In the genomic region with DNA sequence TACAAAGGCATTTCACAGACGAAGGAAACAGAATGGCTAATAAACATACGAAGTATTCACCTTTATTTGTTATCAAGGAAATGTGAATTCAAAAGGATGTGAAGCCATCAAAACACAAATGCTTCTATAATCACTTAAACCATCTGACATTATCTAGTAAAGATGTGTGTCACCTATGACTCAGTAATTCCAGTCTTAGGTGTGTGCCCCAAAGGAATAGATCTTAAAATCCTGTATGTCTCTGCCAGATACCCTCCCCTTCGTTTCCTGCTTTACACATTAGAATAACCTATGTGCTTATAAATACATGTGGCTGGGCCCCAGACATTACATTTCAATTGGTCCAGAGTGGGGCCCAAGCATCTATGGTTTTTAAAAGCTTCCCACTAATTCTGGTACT, we compare ENCODE assay signal across 16 cellular contexts. TPM values are rescaled to one million over a fixed set of nuclear protein-coding genes. Genes with fewer than 3 reads are reported as not detected.
A peak's percentile ranks its signal among the peaks of the same experiment; 100 is the strongest.
DNase-seq lines count a peak whose midpoint lies in the region; ATAC-seq, FAIRE-seq and TF ChIP-seq lines count a peak whose summit lies in the region.
"Had no signal": no experiment of that assay in that cellular context is flagged by ENCODE, and none has a peak within 500 bp of the region (broad histone marks: within the 10 kb centered on the region; RNA-seq: fewer than 3 reads in every experiment).

No MANE protein-coding gene starts in this region.

- H2BK12ac ChIP-seq in trophoblast cell (ENCODE audit: low read length): no peak overlapping the region

- CTCF ChIA-PET in activated CD8-positive, alpha-beta T cell treated with anti-CD3 and anti-CD28 coated beads for 36 hours (lab: Charles Lee): no interaction called here
- CTCF ChIA-PET in activated CD8-positive, alpha-beta T cell treated with anti-CD3 and anti-CD28 coated beads, Interleukin-2, amount 10 ng/mL, durations not matched to agents 7 days and 5 days (lab: Charles Lee): no interaction called here

- H2AK5ac ChIP-seq in trophoblast cell (ENCODE audit: low read length): no peak overlapping the region

- WGBS in trophoblast cell (ENCODE audit: extremely low coverage, insufficient coverage, insufficient read length): no CpG with 5 or more reads among the region's 3 CpGs
- 76 to 81% methylated on average over 3 of the region's 3 CpGs for WGBS in pancreas, 2 donors

- peak overlapping the region; percentile 79 for H3K27ac Mint-ChIP-seq in activated CD8-positive, alpha-beta T cell treated with anti-CD3 and anti-CD28 coated beads for 36 hours
- H3K27ac Mint-ChIP-seq in activated CD8-positive, alpha-beta T cell treated with anti-CD3 and anti-CD28 coated beads, Interleukin-2, amount 10 ng/mL, durations not matched to agents 7 days and 5 days: no peak overlapping the region
- peak overlapping the region; percentile 75 for H3K27ac Mint-ChIP-seq in activated naive CD8-positive, alpha-beta T cell treated with anti-CD3 and anti-CD28 coated beads, Interleukin-2, amount 50 U/mL, for 24 hours

- no peak for TF ChIP-seq CTCF in activated CD8-positive, alpha-beta T cell treated with anti-CD3 and anti-CD28 coated beads for 36 hours (IDR thresholded peaks at IDR 0.05)
- no peak for TF ChIP-seq CTCF in KMS-11 (conservative IDR thresholded peaks at IDR 0.05; ENCODE audit: low read depth, low read length)
- no peak for TF ChIP-seq CTCF in pancreas (IDR thresholded peaks at IDR 0.05)

- no peak overlapping the region for H3K4me3 Mint-ChIP-seq in activated CD8-positive, alpha-beta T cell treated with anti-CD3 and anti-CD28 coated beads for 36 hours
- no peak overlapping the region for H3K4me3 Mint-ChIP-seq in activated CD8-positive, alpha-beta T cell treated with anti-CD3 and anti-CD28 coated beads, Interleukin-2, amount 10 ng/mL, durations not matched to agents 7 days and 5 days
- peak overlapping the region; percentile 26 for H3K4me3 Mint-ChIP-seq in activated naive CD8-positive, alpha-beta T cell treated with anti-CD3 and anti-CD28 coated beads, Interleukin-2, amount 50 U/mL, for 24 hours

- H3K9ac ChIP-seq in KMS-11 (no peak overlapping the region), trophoblast cell (ENCODE audit: low read length) (no peak overlapping the region)

- H3K4me1 ChIP-seq in KMS-11 (ENCODE audit: low read depth, poor library complexity, severe bottlenecking) (peaks cover 9% of the 10 kb centered on the region), trophoblast cell (ENCODE audit: control insufficient read depth in 1 of 2, insufficient read depth in 2 of 2, low read length in 2 of 2) (no peaks in the 10 kb centered on the region), pancreas (no peaks in the 10 kb centered on the region)
- H3K4me1 ChIP-seq: psoas muscle had no signal

- peak overlapping the region; percentile 33 for H3K4me2 ChIP-seq in KMS-11
- no peak overlapping the region for H3K4me2 ChIP-seq in trophoblast cell (ENCODE audit: low read length)
- H3K4me2 ChIP-seq: hepatocyte had no signal

- H2BK120ac ChIP-seq in trophoblast cell (ENCODE audit: insufficient read depth, low read length, poor library complexity): no peak overlapping the region

- H4K8ac ChIP-seq in trophoblast cell (ENCODE audit: low read depth, low read length): no peak overlapping the region

- H4K91ac ChIP-seq in trophoblast cell (ENCODE audit: low read depth, low read length): no peak overlapping the region

- H4K20me1 ChIP-seq in KMS-11 (ENCODE audit: insufficient read depth): no peaks in the 10 kb centered on the region

- ATAC-seq in activated CD8-positive, alpha-beta T cell treated with anti-CD3 and anti-CD28 coated beads for 36 hours: peak; percentile 91
- no peak for ATAC-seq in activated CD8-positive, alpha-beta T cell treated with anti-CD3 and anti-CD28 coated beads, Interleukin-2, amount 10 ng/mL, durations not matched to agents 7 days and 5 days
- ATAC-seq in activated naive CD8-positive, alpha-beta T cell treated with anti-CD3 and anti-CD28 coated beads, Interleukin-2, amount 50 U/mL, for 24 hours: peak; percentile 90
- ATAC-seq in GM18907 (IDR thresholded peaks at IDR 0.05; ENCODE audit: unreplicated experiment) (no peak), pancreas (no peak)
- ATAC-seq: psoas muscle had no signal

- no peak overlapping the region for H3K27ac ChIP-seq in KMS-11
- H3K27ac ChIP-seq in trophoblast cell (ENCODE audit: low read depth, low read length): no peak overlapping the region
- no peak overlapping the region for H3K27ac ChIP-seq in pancreas
- H3K27ac ChIP-seq: hepatocyte, HL-60, psoas muscle, thoracic aorta had no signal

- no peaks in the 10 kb centered on the region for H3K9me3 ChIP-seq in trophoblast cell (ENCODE audit: insufficient read depth, low read depth, low read length)
- H3K9me3 ChIP-seq in pancreas: no peaks in the 10 kb centered on the region
- H3K9me3 ChIP-seq: psoas muscle, thoracic aorta had no signal

- no peak for FAIRE-seq in pancreas (lab: Jason Lieb, UNC)

- no peaks in the 10 kb centered on the region for H3K79me1 ChIP-seq in trophoblast cell (ENCODE audit: low read length)

- no peak overlapping the region for H3K14ac ChIP-seq in trophoblast cell (ENCODE audit: low read length)

- peak; percentile 15 for DNase-seq in activated CD8-positive, alpha-beta T cell treated with anti-CD3 and anti-CD28 coated beads for 36 hours
- DNase-seq in activated CD8-positive, alpha-beta T cell treated with anti-CD3 and anti-CD28 coated beads, Interleukin-2, amount 10 ng/mL, durations not matched to agents 7 days and 5 days: no peak
- DNase-seq in activated naive CD8-positive, alpha-beta T cell treated with anti-CD3 and anti-CD28 coated beads, Interleukin-2, amount 50 U/mL, for 24 hours: no peak
- DNase-seq in trophoblast cell (peak; percentile 6 to 67), pancreas (no peak), DMS 273 (lab: John Stamatoyannopoulos, UW; ENCODE audit: unreplicated experiment) (no peak)
- DNase-seq: effector memory CD4-positive, alpha-beta T cell; NCI-H1105; NCI-H524; psoas muscle; SIG-M5 had no signal

- H3K9me3 Mint-ChIP-seq in activated CD8-positive, alpha-beta T cell treated with anti-CD3 and anti-CD28 coated beads for 36 hours: no peaks in the 10 kb centered on the region
- H3K9me3 Mint-ChIP-seq in activated CD8-positive, alpha-beta T cell treated with anti-CD3 and anti-CD28 coated beads, Interleukin-2, amount 10 ng/mL, durations not matched to agents 7 days and 5 days (ENCODE audit: insufficient read depth): peaks cover 3% of the 10 kb centered on the region
- H3K9me3 Mint-ChIP-seq in activated naive CD8-positive, alpha-beta T cell treated with anti-CD3 and anti-CD28 coated beads, Interleukin-2, amount 50 U/mL, for 24 hours: no peaks in the 10 kb centered on the region

- H3K4me1 Mint-ChIP-seq in activated CD8-positive, alpha-beta T cell treated with anti-CD3 and anti-CD28 coated beads for 36 hours (ENCODE audit: low read depth): peaks cover 32% of the 10 kb centered on the region
- peaks cover 9% of the 10 kb centered on the region for H3K4me1 Mint-ChIP-seq in activated CD8-positive, alpha-beta T cell treated with anti-CD3 and anti-CD28 coated beads, Interleukin-2, amount 10 ng/mL, durations not matched to agents 7 days and 5 days (ENCODE audit: low read depth)
- H3K4me1 Mint-ChIP-seq in activated naive CD8-positive, alpha-beta T cell treated with anti-CD3 and anti-CD28 coated beads, Interleukin-2, amount 50 U/mL, for 24 hours: peaks cover 31% of the 10 kb centered on the region

- H4K12ac ChIP-seq in trophoblast cell (ENCODE audit: low read depth, low read length): no peak overlapping the region

- H3K36me3 ChIP-seq in KMS-11 (ENCODE audit: insufficient read depth): no peaks in the 10 kb centered on the region
- peaks cover 0 to 4% of the 10 kb centered on the region in 2 experiments for H3K36me3 ChIP-seq in trophoblast cell (ENCODE audit: control insufficient read depth in 1 of 2, insufficient read depth in 2 of 2, low read length in 2 of 2)
- peaks cover 0 to 5% (median 0%) of the 10 kb centered on the region in 3 donors for H3K36me3 ChIP-seq in pancreas

- intact Hi-C loops in activated CD8-positive, alpha-beta T cell treated with anti-CD3 and anti-CD28 coated beads for 36 hours (cut with micrococcal nuclease): no loop called here
- intact Hi-C loops in pancreas (cut with DNase I): no loop called here

- H2BK5ac ChIP-seq in trophoblast cell (ENCODE audit: low read depth, low read length, poor library complexity): no peak overlapping the region

- H2AFZ ChIP-seq in KMS-11 (ENCODE audit: low read depth) (no peak overlapping the region), trophoblast cell (ENCODE audit: insufficient read depth, low read length, poor library complexity) (no peak overlapping the region)
- H2AFZ ChIP-seq: hepatocyte had no signal

- H3K4me3 ChIP-seq in KMS-11 (IDR thresholded peaks at IDR 0.05; ENCODE audit: insufficient read depth, low read depth, low read length) (no peak overlapping the region), trophoblast cell (ENCODE audit: low read depth, low read length) (no peak overlapping the region), pancreas (no peak overlapping the region)
- H3K4me3 ChIP-seq: hepatocyte, psoas muscle, thoracic aorta had no signal

- H3K79me2 ChIP-seq in KMS-11 (ENCODE audit: insufficient read depth, low read depth): no peaks in the 10 kb centered on the region
- H3K79me2 ChIP-seq in trophoblast cell (ENCODE audit: control insufficient read depth, insufficient read depth, low read length, poor library complexity): no peaks in the 10 kb centered on the region
- H3K79me2 ChIP-seq: hepatocyte had no signal

- H3K23ac ChIP-seq in trophoblast cell (ENCODE audit: low read length): no peak overlapping the region

- H3K18ac ChIP-seq in trophoblast cell (ENCODE audit: low read length): no peak overlapping the region

- H3K4ac ChIP-seq in trophoblast cell (ENCODE audit: low read depth, low read length): no peak overlapping the region

- H3K27me3 ChIP-seq in KMS-11 (ENCODE audit: insufficient read depth, low read depth) (no peaks in the 10 kb centered on the region), trophoblast cell (ENCODE audit: insufficient read depth, low read length) (no peaks in the 10 kb centered on the region), pancreas (no peaks in the 10 kb centered on the region)
- H3K27me3 ChIP-seq: hepatocyte had no signal

- H3K36me3 Mint-ChIP-seq in activated CD8-positive, alpha-beta T cell treated with anti-CD3 and anti-CD28 coated beads for 36 hours (ENCODE audit: low read depth): peaks cover 27% of the 10 kb centered on the region
- H3K36me3 Mint-ChIP-seq in activated CD8-positive, alpha-beta T cell treated with anti-CD3 and anti-CD28 coated beads, Interleukin-2, amount 10 ng/mL, durations not matched to agents 7 days and 5 days (ENCODE audit: low read depth): peaks cover 24% of the 10 kb centered on the region
- peaks cover 23% of the 10 kb centered on the region for H3K36me3 Mint-ChIP-seq in activated naive CD8-positive, alpha-beta T cell treated with anti-CD3 and anti-CD28 coated beads, Interleukin-2, amount 50 U/mL, for 24 hours (ENCODE audit: low read depth)

- POLR2A ChIA-PET in activated CD8-positive, alpha-beta T cell treated with anti-CD3 and anti-CD28 coated beads for 36 hours (lab: Charles Lee): no interaction called here
- POLR2A ChIA-PET in activated CD8-positive, alpha-beta T cell treated with anti-CD3 and anti-CD28 coated beads, Interleukin-2, amount 10 ng/mL, durations not matched to agents 7 days and 5 days (lab: Charles Lee): no interaction called here

- no peaks in the 10 kb centered on the region for H3K27me3 Mint-ChIP-seq in activated CD8-positive, alpha-beta T cell treated with anti-CD3 and anti-CD28 coated beads for 36 hours
- H3K27me3 Mint-ChIP-seq in activated CD8-positive, alpha-beta T cell treated with anti-CD3 and anti-CD28 coated beads, Interleukin-2, amount 10 ng/mL, durations not matched to agents 7 days and 5 days (ENCODE audit: low read depth): no peaks in the 10 kb centered on the region
- H3K27me3 Mint-ChIP-seq in activated naive CD8-positive, alpha-beta T cell treated with anti-CD3 and anti-CD28 coated beads, Interleukin-2, amount 50 U/mL, for 24 hours: no peaks in the 10 kb centered on the region

RNA-seq across cellular contexts. Expression of a gene that starts 41.7 kb away (rescaled TPM):
- 10 to 100 TPM; 12.5 to 12.9 TPM for total RNA-seq in activated CD8-positive, alpha-beta T cell treated with anti-CD3 and anti-CD28 coated beads for 36 hours
- total RNA-seq in activated CD8-positive, alpha-beta T cell treated with anti-CD3 and anti-CD28 coated beads, Interleukin-2, amount 10 ng/mL, durations not matched to agents 7 days and 5 days: 10 to 100 TPM; 16.4 to 17.0 TPM
- polyA plus RNA-seq in trophoblast cell (2013): 4.3 and 4.7 TPM in 2 replicates
- 1 to 10 TPM; 1.3 to 4.3 (median 1.9) TPM for total RNA-seq in pancreas
- polyA plus RNA-seq in pancreas: 1 to 10 TPM; 1.3 to 2.0 TPM

RNA-seq across cellular contexts. Expression of a gene that starts 53.6 kb away (rescaled TPM):
- total RNA-seq in activated CD8-positive, alpha-beta T cell treated with anti-CD3 and anti-CD28 coated beads for 36 hours: 10 to 100 TPM; 19.1 to 20.5 TPM
- total RNA-seq in activated CD8-positive, alpha-beta T cell treated with anti-CD3 and anti-CD28 coated beads, Interleukin-2, amount 10 ng/mL, durations not matched to agents 7 days and 5 days: 10 to 100 TPM; 22.8 to 23.3 TPM
- 19.2 and 20.4 TPM in 2 replicates for polyA plus RNA-seq in trophoblast cell (2013)
- 10 to 100 TPM in 3 of 6 donors, 1 to 10 TPM in 3; 8.2 to 21.7 (median 10.0) TPM for total RNA-seq in pancreas
- polyA plus RNA-seq in pancreas: 10 to 100 TPM; 11.5 to 17.3 TPM

Comparison
In these comparisons a context has a peak if more than half of its experiments do, and no peak if none do; other contexts are left out.
1. ATAC-seq: peak in activated CD8-positive, alpha-beta T cell treated with anti-CD3 and anti-CD28 coated beads for 36 hours (single experiment) and activated naive CD8-positive, alpha-beta T cell treated with anti-CD3 and anti-CD28 coated beads, Interleukin-2, amount 50 U/mL, for 24 hours (single experiment); none in activated CD8-positive, alpha-beta T cell treated with anti-CD3 and anti-CD28 coated beads, Interleukin-2, amount 10 ng/mL, durations not matched to agents 7 days and 5 days (single experiment), GM18907 (single experiment) and pancreas (0 of 4).
2. DNase-seq: peak in activated CD8-positive, alpha-beta T cell treated with anti-CD3 and anti-CD28 coated beads for 36 hours (single experiment) and trophoblast cell (2 of 2); none in activated CD8-positive, alpha-beta T cell treated with anti-CD3 and anti-CD28 coated beads, Interleukin-2, amount 10 ng/mL, durations not matched to agents 7 days and 5 days (single experiment), activated naive CD8-positive, alpha-beta T cell treated with anti-CD3 and anti-CD28 coated beads, Interleukin-2, amount 50 U/mL, for 24 hours (single experiment), pancreas (0 of 6) and DMS 273 (single experiment).